In the genomic region with DNA sequence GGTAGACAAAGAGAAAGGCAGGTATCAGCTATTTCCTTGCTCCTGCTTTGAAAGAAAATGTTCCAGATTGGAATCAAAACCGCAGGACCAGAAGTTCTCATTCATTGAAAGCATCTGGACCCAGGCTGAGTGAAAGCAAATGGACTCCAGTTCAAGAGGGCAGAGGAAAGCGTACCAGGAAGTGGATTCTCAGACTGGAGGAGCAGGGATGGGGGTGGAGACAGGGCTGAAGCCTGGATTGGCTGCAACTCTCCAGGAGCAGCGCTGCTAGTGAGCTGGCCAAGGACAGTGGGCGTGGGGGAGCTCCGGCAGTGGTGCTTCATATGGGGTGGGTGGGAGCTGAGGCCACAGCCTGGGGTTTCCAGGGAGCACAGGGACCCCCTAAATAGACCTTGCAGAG, we compare ENCODE assay signal across 9 cellular contexts.
DNase-seq lines count a peak whose midpoint lies in the region; ATAC-seq, FAIRE-seq and TF ChIP-seq lines count a peak whose summit lies in the region.
"Had no signal": no experiment of that assay in that cellular context is flagged by ENCODE, and none has a peak within 500 bp of the region (broad histone marks: within the 10 kb centered on the region; RNA-seq: fewer than 3 reads in every experiment).

No MANE protein-coding gene starts in this region.

- DNase-seq in AG08396 (ENCODE audit: low spot score) (peak; percentile 29), HuH-7 (ENCODE audit: low spot score) (peak; percentile 32), adrenal gland (peak; percentile 21 to 75 (median 34)), HepG2 (ENCODE audit: low spot score) (peak; percentile 11), Ammon's horn (ENCODE audit: low spot score) (no peak)
- DNase-seq in CD4-positive, alpha-beta memory T cell = no peak

- intact Hi-C loops in adrenal gland (cut with DNase I) (no loop called here), HepG2 (cut with micrococcal nuclease; ENCODE audit: unreplicated experiment) (no loop called here)
- intact Hi-C loops in CD4-positive, alpha-beta memory T cell (cut with micrococcal nuclease) = no loop called here

- ATAC-seq in HepG2 (peak; percentile 88), HG03139 (IDR thresholded peaks at IDR 0.05; ENCODE audit: unreplicated experiment) (no peak), GM18907 (IDR thresholded peaks at IDR 0.05; ENCODE audit: unreplicated experiment) (no peak)

- TF ChIP-seq CTCF in adrenal gland (IDR thresholded peaks at IDR 0.05) = no peak
- no peak for TF ChIP-seq CTCF in HepG2 (CRISPR knock-in tag; IDR thresholded peaks at IDR 0.05)

- peaks cover 0 to 5% of the 10 kb centered on the region in 2 donors for H3K4me1 ChIP-seq in adrenal gland (replicated peaks in 1 of 2)
- peaks cover 6% of the 10 kb centered on the region; the same call in 1 of the 2 replicates for H3K4me1 ChIP-seq in HepG2 (ENCODE audit: insufficient read depth, low read length)
- no peaks in the 10 kb centered on the region for H3K4me1 ChIP-seq in CD4-positive, alpha-beta memory T cell (ENCODE audit: insufficient read depth, low read length)

- FAIRE-seq in HepG2 (lab: Jason Lieb, UNC) = no peak

- H3K27me3 Mint-ChIP-seq in CD4-positive, alpha-beta memory T cell = peaks cover 24 to 46% of the 10 kb centered on the region in 2 donors

- CTCF ChIA-PET in HepG2 (lab: Yijun Ruan, JAX; ENCODE audit: low intra/inter-chr PET ratio, low total read pairs) = no interaction called here
- CTCF ChIA-PET in CD4-positive, alpha-beta memory T cell (lab: Charles Lee; ENCODE audit: partially characterized antibody) = no interaction called here

- no peaks in the 10 kb centered on the region for H3K36me3 Mint-ChIP-seq in CD4-positive, alpha-beta memory T cell

- no peaks in the 10 kb centered on the region for H4K20me1 ChIP-seq in HepG2 (ENCODE audit: insufficient read depth, low read length)
- H4K20me1 ChIP-seq: BLaER1 had no signal

- no TSS peak for BruUV-seq in HepG2 (replicated peaks; lab: Mats Ljungman, UMichigan)

- no peaks in the 10 kb centered on the region for H3K4me1 Mint-ChIP-seq in CD4-positive, alpha-beta memory T cell

- WGBS in adrenal gland, 4 donors = 19 to 32% (median 23%) methylated on average over 5 of the region's 5 CpGs
- WGBS in HepG2 (ENCODE audit: low lambda C conversion rate) = 3% methylated on average over 3 of the region's 5 CpGs

- H3K36me3 ChIP-seq in adrenal gland (replicated peaks in 1 of 2) (no peaks in the 10 kb centered on the region), HepG2 (replicated peaks in 1 of 2; ENCODE audit: control insufficient read depth in 1 of 2, insufficient read depth in 2 of 2, low read length in 2 of 2) (no peaks in the 10 kb centered on the region)
- no peaks in the 10 kb centered on the region for H3K36me3 ChIP-seq in CD4-positive, alpha-beta memory T cell (ENCODE audit: insufficient read depth, low read length)
- H3K36me3 ChIP-seq: BLaER1 had no signal

- H3K27ac ChIP-seq in adrenal gland (peak overlapping the region in 1 of 5 donors; percentile 52), HepG2 (ENCODE audit: extremely low read length, insufficient read depth, low read length) (no peak overlapping the region)
- H3K27ac ChIP-seq in CD4-positive, alpha-beta memory T cell (ENCODE audit: low read depth, low read length) = no peak overlapping the region
- H3K27ac ChIP-seq: BLaER1 had no signal

- no peak for TF ChIP-seq RAD21 in HepG2 (CRISPR knock-in tag; IDR thresholded peaks at IDR 0.05)

- H3K4me3 ChIP-seq in adrenal gland (no peak overlapping the region), HepG2 (replicated peaks in 1 of 3; ENCODE audit: insufficient read depth in 1 of 3, low read depth in 2 of 3, low read length in 3 of 3) (no peak overlapping the region)
- H3K4me3 ChIP-seq in CD4-positive, alpha-beta memory T cell (ENCODE audit: low read length in 2 of 2) = no peak overlapping the region
- H3K4me3 ChIP-seq: BLaER1 had no signal

- H3K79me2 ChIP-seq in HepG2 (ENCODE audit: insufficient read depth, low read length) = no peaks in the 10 kb centered on the region

- TF ChIP-seq POLR2A in adrenal gland (IDR thresholded peaks at IDR 0.05) (no peak), HepG2 (IDR thresholded peaks at IDR 0.05; ENCODE audit: insufficient read depth in 1 of 2, low read depth in 2 of 2, low read length in 2 of 2) (no peak)

- H3K27me3 ChIP-seq in adrenal gland = no peaks in the 10 kb centered on the region
- H3K27me3 ChIP-seq in HepG2 (ENCODE audit: control insufficient read depth in 1 of 2, insufficient read depth in 2 of 2, low read length in 2 of 2) = peaks cover 0 to 15% of the 10 kb centered on the region in 2 experiments; a peak in 3 of 5 replicates
- no peaks in the 10 kb centered on the region for H3K27me3 ChIP-seq in CD4-positive, alpha-beta memory T cell (ENCODE audit: insufficient read depth, low read length)
- H3K27me3 ChIP-seq: BLaER1 had no signal

- no peaks in the 10 kb centered on the region for H3K9me3 ChIP-seq in adrenal gland (replicated peaks in 1 of 3)
- no peaks in the 10 kb centered on the region for H3K9me3 ChIP-seq in HepG2 (ENCODE audit: low read length)
- no peaks in the 10 kb centered on the region for H3K9me3 ChIP-seq in CD4-positive, alpha-beta memory T cell (ENCODE audit: control insufficient read depth in 1 of 2, low read length in 2 of 2)

- H3K9ac ChIP-seq in HepG2 (ENCODE audit: insufficient read depth, low read depth, low read length) = no peak overlapping the region
- H3K9ac ChIP-seq: BLaER1 had no signal

- H3K4me3 Mint-ChIP-seq in CD4-positive, alpha-beta memory T cell = no peak overlapping the region

- no peak overlapping the region for H3K4me2 ChIP-seq in HepG2 (ENCODE audit: low read depth, low read length)
- H3K4me2 ChIP-seq: BLaER1 had no signal

- no peak for TF ChIP-seq EP300 in HepG2 (IDR thresholded peaks at IDR 0.05; ENCODE audit: low read depth in 2 of 2, low read length in 2 of 2)
- no peak for TF ChIP-seq EP300 in HepG2 (CRISPR knock-in tag; IDR thresholded peaks at IDR 0.05; ENCODE audit: borderline replicate concordance)

- H3K9me3 Mint-ChIP-seq in CD4-positive, alpha-beta memory T cell = peaks cover 0 to 6% (median under 1%) of the 10 kb centered on the region in 8 donors

- H3K27ac Mint-ChIP-seq in CD4-positive, alpha-beta memory T cell = no peak overlapping the region

- POLR2A ChIA-PET in HepG2 (lab: Yijun Ruan, JAX) = no interaction called here
- POLR2A ChIA-PET in CD4-positive, alpha-beta memory T cell (lab: Charles Lee; ENCODE audit: partially characterized antibody) = no interaction called here

- no peak overlapping the region for H2AFZ ChIP-seq in HepG2 (ENCODE audit: low read length)

- in situ Hi-C loops in HepG2 (cut with HindIII; ENCODE audit: extremely low pct_ligation_motif_present, low pct_unique_long_range_greater_than_20kb) = no loop called here

TF ChIP-seq in HepG2, 621 proteins besides CTCF, POLR2A, EP300 and RAD21 (continues in another document):
- TF ChIP-seq, protein P1, sequence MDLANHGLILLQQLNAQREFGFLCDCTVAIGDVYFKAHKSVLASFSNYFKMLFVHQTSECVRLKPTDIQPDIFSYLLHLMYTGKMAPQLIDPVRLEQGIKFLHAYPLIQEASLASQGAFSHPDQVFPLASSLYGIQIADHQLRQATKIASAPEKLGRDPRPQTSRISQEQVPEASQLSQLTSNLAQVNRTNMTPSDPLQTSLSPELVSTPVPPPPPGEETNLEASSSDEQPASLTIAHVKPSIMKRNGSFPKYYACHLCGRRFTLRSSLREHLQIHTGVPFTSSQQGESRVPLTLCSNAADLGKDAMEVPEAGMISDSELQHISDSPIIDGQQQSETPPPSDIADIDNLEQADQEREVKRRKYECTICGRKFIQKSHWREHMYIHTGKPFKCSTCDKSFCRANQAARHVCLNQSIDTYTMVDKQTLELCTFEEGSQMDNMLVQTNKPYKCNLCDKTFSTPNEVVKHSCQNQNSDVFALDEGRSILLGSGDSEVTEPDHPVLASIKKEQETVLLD (CRISPR knock-in tag; IDR thresholded peaks at IDR 0.05; ENCODE audit: low read depth) = no peak
- no peak for TF ChIP-seq SCMH1 (CRISPR knock-in tag; IDR thresholded peaks at IDR 0.05; ENCODE audit: borderline replicate concordance)
- TF ChIP-seq DNMT3B (CRISPR knock-in tag; conservative IDR thresholded peaks at IDR 0.05) = no peak
- TF ChIP-seq, protein P2, sequence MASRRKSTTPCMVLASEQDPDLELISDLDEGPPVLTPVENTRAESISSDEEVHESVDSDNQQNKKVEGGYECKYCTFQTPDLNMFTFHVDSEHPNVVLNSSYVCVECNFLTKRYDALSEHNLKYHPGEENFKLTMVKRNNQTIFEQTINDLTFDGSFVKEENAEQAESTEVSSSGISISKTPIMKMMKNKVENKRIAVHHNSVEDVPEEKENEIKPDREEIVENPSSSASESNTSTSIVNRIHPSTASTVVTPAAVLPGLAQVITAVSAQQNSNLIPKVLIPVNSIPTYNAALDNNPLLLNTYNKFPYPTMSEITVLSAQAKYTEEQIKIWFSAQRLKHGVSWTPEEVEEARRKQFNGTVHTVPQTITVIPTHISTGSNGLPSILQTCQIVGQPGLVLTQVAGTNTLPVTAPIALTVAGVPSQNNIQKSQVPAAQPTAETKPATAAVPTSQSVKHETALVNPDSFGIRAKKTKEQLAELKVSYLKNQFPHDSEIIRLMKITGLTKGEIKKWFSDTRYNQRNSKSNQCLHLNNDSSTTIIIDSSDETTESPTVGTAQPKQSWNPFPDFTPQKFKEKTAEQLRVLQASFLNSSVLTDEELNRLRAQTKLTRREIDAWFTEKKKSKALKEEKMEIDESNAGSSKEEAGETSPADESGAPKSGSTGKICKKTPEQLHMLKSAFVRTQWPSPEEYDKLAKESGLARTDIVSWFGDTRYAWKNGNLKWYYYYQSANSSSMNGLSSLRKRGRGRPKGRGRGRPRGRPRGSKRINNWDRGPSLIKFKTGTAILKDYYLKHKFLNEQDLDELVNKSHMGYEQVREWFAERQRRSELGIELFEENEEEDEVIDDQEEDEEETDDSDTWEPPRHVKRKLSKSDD (CRISPR knock-in tag; IDR thresholded peaks at IDR 0.05; ENCODE audit: low read depth) = no peak
- TF ChIP-seq ZNF382 (CRISPR knock-in tag; IDR thresholded peaks at IDR 0.05; ENCODE audit: borderline replicate concordance) = no peak
- TF ChIP-seq, protein P3, sequence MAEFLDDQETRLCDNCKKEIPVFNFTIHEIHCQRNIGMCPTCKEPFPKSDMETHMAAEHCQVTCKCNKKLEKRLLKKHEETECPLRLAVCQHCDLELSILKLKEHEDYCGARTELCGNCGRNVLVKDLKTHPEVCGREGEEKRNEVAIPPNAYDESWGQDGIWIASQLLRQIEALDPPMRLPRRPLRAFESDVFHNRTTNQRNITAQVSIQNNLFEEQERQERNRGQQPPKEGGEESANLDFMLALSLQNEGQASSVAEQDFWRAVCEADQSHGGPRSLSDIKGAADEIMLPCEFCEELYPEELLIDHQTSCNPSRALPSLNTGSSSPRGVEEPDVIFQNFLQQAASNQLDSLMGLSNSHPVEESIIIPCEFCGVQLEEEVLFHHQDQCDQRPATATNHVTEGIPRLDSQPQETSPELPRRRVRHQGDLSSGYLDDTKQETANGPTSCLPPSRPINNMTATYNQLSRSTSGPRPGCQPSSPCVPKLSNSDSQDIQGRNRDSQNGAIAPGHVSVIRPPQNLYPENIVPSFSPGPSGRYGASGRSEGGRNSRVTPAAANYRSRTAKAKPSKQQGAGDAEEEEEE (CRISPR knock-in tag; IDR thresholded peaks at IDR 0.05; ENCODE audit: borderline replicate concordance) = no peak
- no peak for TF ChIP-seq FOXM1 (CRISPR knock-in tag; IDR thresholded peaks at IDR 0.05)
- TF ChIP-seq ELF3 (CRISPR knock-in tag; IDR thresholded peaks at IDR 0.05) = peak; percentile 67
- no peak for TF ChIP-seq ZNF24 (IDR thresholded peaks at IDR 0.05)

Comparison
In these comparisons a context has a peak if more than half of its experiments do, and no peak if none do; other contexts are left out.
1. DNase-seq: peak in AG08396 (single experiment), HuH-7 (single experiment), adrenal gland (7 of 7) and HepG2 (single experiment); none in CD4-positive, alpha-beta memory T cell (0 of 5) and Ammon's horn (single experiment).